In the genomic region with DNA sequence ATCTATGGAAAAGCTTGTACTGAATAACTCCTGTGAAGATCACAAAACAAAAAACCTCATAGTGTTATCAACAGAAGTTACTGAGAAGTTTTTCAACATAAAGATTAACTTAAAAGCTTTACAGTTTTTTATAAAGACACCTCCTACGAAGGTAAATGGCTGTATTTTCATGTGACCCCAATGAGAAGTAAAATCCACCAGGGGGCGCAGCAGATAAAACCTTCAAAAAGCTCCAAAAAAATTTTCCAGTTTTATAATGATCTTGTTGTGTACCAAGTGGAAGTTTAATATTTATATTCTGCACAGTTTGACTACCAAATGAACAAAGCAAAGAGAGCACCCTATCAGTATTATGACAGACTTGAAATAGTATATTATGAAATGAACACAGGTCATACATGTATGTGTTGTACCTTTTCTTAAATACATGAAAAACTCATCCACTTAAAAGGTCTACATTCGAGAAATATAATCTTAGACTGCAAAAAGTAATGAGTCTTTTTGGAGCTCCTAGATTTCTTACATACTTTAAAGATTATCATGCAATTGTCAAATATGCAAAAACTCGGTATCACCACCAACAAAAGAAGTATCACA, we compare ENCODE assay signal across 8 cellular contexts. TPM values are rescaled to one million over a fixed set of nuclear protein-coding genes. Genes with fewer than 3 reads are reported as not detected.
A peak's percentile ranks its signal among the peaks of the same experiment; 100 is the strongest.
DNase-seq lines count a peak whose midpoint lies in the region; ATAC-seq, FAIRE-seq and TF ChIP-seq lines count a peak whose summit lies in the region.

No MANE protein-coding gene starts in this region.

- 84% methylated on average over 4 of the region's 4 CpGs for WGBS in HepG2 (ENCODE audit: low lambda C conversion rate)

- H3K36me3 ChIP-seq in OCI-LY1 (ENCODE audit: insufficient read depth, low read length) (peaks cover 6% of the 10 kb centered on the region; the same call in 1 of the 2 replicates), brain microvascular endothelial cell (replicated peaks) (no peaks in the 10 kb centered on the region), HepG2 (replicated peaks in 1 of 2; ENCODE audit: control insufficient read depth in 1 of 2, insufficient read depth in 2 of 2, low read length in 2 of 2) (no peaks in the 10 kb centered on the region), upper lobe of right lung (no peaks in the 10 kb centered on the region)

- no peak overlapping the region for H3K4me3 ChIP-seq in OCI-LY1 (ENCODE audit: low read depth, low read length, poor library complexity, severe bottlenecking)
- no peak overlapping the region for H3K4me3 ChIP-seq in brain microvascular endothelial cell (ENCODE audit: low read depth, low read length)
- H3K4me3 ChIP-seq in HepG2 (replicated peaks in 1 of 3; ENCODE audit: insufficient read depth in 1 of 3, low read depth in 2 of 3, low read length in 3 of 3) = no peak overlapping the region
- H3K4me3 ChIP-seq in upper lobe of right lung = no peak overlapping the region

- no peak for TF ChIP-seq EP300 in HepG2 (IDR thresholded peaks at IDR 0.05; ENCODE audit: low read depth in 2 of 2, low read length in 2 of 2)
- no peak for TF ChIP-seq EP300 in HepG2 (CRISPR knock-in tag; IDR thresholded peaks at IDR 0.05; ENCODE audit: borderline replicate concordance)

- POLR2A ChIA-PET in HepG2 (lab: Yijun Ruan, JAX) = interaction anchor here (1.4 kb wide), 1 partner anchor 56 kb away, joined by 3 read pairs; a partner anchor contains a TSS

- ATAC-seq in HepG2 = no peak
- peak; percentile 47 for ATAC-seq in upper lobe of right lung
- no peak for ATAC-seq in HG03457 (IDR thresholded peaks at IDR 0.05; ENCODE audit: unreplicated experiment)

- H3K9ac ChIP-seq in OCI-LY1 (ENCODE audit: low read length) (no peak overlapping the region), HepG2 (ENCODE audit: insufficient read depth, low read depth, low read length) (no peak overlapping the region)

- H3K4me1 ChIP-seq in OCI-LY1 (ENCODE audit: insufficient read depth, low read length, severe bottlenecking) (peaks cover 36% of the 10 kb centered on the region), HepG2 (ENCODE audit: insufficient read depth, low read length) (peaks cover 24% of the 10 kb centered on the region), upper lobe of right lung (peaks cover 36% of the 10 kb centered on the region)

- H3F3A ChIP-seq in OCI-LY1 (ENCODE audit: insufficient read depth, low read length) = peaks cover 9% of the 10 kb centered on the region; the same call in 1 of the 2 replicates

- TF ChIP-seq POLR2A in HepG2 (IDR thresholded peaks at IDR 0.05; ENCODE audit: insufficient read depth in 1 of 2, low read depth in 2 of 2, low read length in 2 of 2) = no peak

- DNase-seq in activated T-cell treated with anti-CD3 and anti-CD28 coated beads for 1 hour (ENCODE audit: low read depth) = peak; percentile 32
- DNase-seq in activated T-cell treated with anti-CD3 and anti-CD28 coated beads, Interleukin-2, amount 50 U/mL, for 48 hours = no peak
- DNase-seq in brain microvascular endothelial cell = peak; percentile 33
- peak; percentile 16 for DNase-seq in HepG2 (ENCODE audit: low spot score)
- DNase-seq in upper lobe of right lung = no peak
- no peak for DNase-seq in inferior parietal cortex (ENCODE audit: extremely low spot score)

- BruUV-seq in HepG2 (replicated peaks; lab: Mats Ljungman, UMichigan) = no TSS peak

- no peak overlapping the region for H2AFZ ChIP-seq in OCI-LY1 (ENCODE audit: low read length)
- H2AFZ ChIP-seq in HepG2 (ENCODE audit: low read length) = no peak overlapping the region

- peak; percentile 77 for TF ChIP-seq CTCF in OCI-LY1 (IDR thresholded peaks at IDR 0.05; ENCODE audit: low read length)
- TF ChIP-seq CTCF in brain microvascular endothelial cell (IDR thresholded peaks at IDR 0.05; ENCODE audit: low read depth, low read length, missing control alignments) = no peak
- no peak for TF ChIP-seq CTCF in HepG2 (CRISPR knock-in tag; IDR thresholded peaks at IDR 0.05)
- TF ChIP-seq CTCF in upper lobe of right lung (IDR thresholded peaks at IDR 0.05) = peak; percentile 80

- H3K4me2 ChIP-seq in OCI-LY1 (ENCODE audit: low read length) (no peak overlapping the region), HepG2 (ENCODE audit: low read depth, low read length) (no peak overlapping the region)

- H4K20me1 ChIP-seq in OCI-LY1 (ENCODE audit: insufficient read depth, low read length) (0 out of 2 replicates have a peak, but pooled peaks cover 4% of the 10 kb centered on the region), HepG2 (ENCODE audit: insufficient read depth, low read length) (peaks cover 22% of the 10 kb centered on the region)

- H3K79me2 ChIP-seq in OCI-LY1 (ENCODE audit: insufficient read depth, low read length) (peaks cover 90% of the 10 kb centered on the region), HepG2 (ENCODE audit: insufficient read depth, low read length) (peaks cover 77% of the 10 kb centered on the region)

- in situ Hi-C loops in brain microvascular endothelial cell (cut with HindIII; ENCODE audit: low pct_ligation_motif_present, low sequenced_read_pairs) (no loop called here), HepG2 (cut with HindIII; ENCODE audit: extremely low pct_ligation_motif_present, low pct_unique_long_range_greater_than_20kb) (no loop called here)

- intact Hi-C loops in HepG2 (cut with micrococcal nuclease; ENCODE audit: unreplicated experiment) (loop anchor here (2.0 to 10.0 kb wide), 3 partner anchors 39 to 89 kb away; a partner anchor contains a TSS), upper lobe of right lung (cut with DNase I) (no loop called here)

- TF ChIP-seq RAD21 in HepG2 (CRISPR knock-in tag; IDR thresholded peaks at IDR 0.05) = no peak

- FAIRE-seq in HepG2 (lab: Jason Lieb, UNC) = no peak

- CTCF ChIA-PET in HepG2 (lab: Yijun Ruan, JAX; ENCODE audit: low intra/inter-chr PET ratio, low total read pairs) = interaction anchor here (1.3 to 1.5 kb wide), 3 partner anchors 29 to 87 kb away, joined by 6 to 9 read pairs (median 6); no protein-coding TSS in a partner anchor

- H3K27me3 ChIP-seq in OCI-LY1 (ENCODE audit: insufficient read depth, low read length) = no peaks in the 10 kb centered on the region
- H3K27me3 ChIP-seq in brain microvascular endothelial cell (replicated peaks) = no peaks in the 10 kb centered on the region
- no peaks in the 10 kb centered on the region for H3K27me3 ChIP-seq in HepG2 (ENCODE audit: control insufficient read depth in 1 of 2, insufficient read depth in 2 of 2, low read length in 2 of 2)
- H3K27me3 ChIP-seq in upper lobe of right lung = no peaks in the 10 kb centered on the region

- H3K9me3 ChIP-seq in OCI-LY1 (ENCODE audit: low read length) (no peaks in the 10 kb centered on the region), HepG2 (ENCODE audit: low read length) (no peaks in the 10 kb centered on the region), upper lobe of right lung (no peaks in the 10 kb centered on the region)

- H3K27ac ChIP-seq in OCI-LY1 (ENCODE audit: low read depth, low read length, poor library complexity, severe bottlenecking) (peak overlapping the region; percentile 0), brain microvascular endothelial cell (no peak overlapping the region), HepG2 (ENCODE audit: extremely low read length, insufficient read depth, low read length) (no peak overlapping the region), upper lobe of right lung (no peak overlapping the region)

- no peaks in the 10 kb centered on the region for H3K9me2 ChIP-seq in OCI-LY1 (ENCODE audit: low read depth, low read length)

RNA-seq across cellular contexts. Expression of a gene that starts 38.5 kb away (rescaled TPM):
- 48.5 and 68.2 TPM in 2 replicates for total RNA-seq in HepG2 (2016; rRNA removed; fragmentation: Illumina TruSeq; extraction: Trizol)
- total RNA-seq in HepG2 (2016; cell fraction: cytosol; rRNA removed; fragmentation: Illumina TruSeq; extraction: Trizol; ENCODE audit: low read depth) = 13.1 and 15.0 TPM in 2 replicates
- total RNA-seq in HepG2 (2016; cell fraction: insoluble cytoplasmic fraction; rRNA removed; fragmentation: Illumina TruSeq; extraction: Trizol) = 49.6 and 72.8 TPM in 2 replicates
- 25.8 and 28.2 TPM in 2 replicates for total RNA-seq in HepG2 (2016; cell fraction: membrane; rRNA removed; fragmentation: Illumina TruSeq; extraction: Trizol)
- total RNA-seq in HepG2 (2016; cell fraction: nucleus; rRNA removed; fragmentation: Illumina TruSeq; extraction: Trizol) = 18.3 and 19.6 TPM in 2 replicates
- polyA plus RNA-seq in HepG2 (2011; rRNA removed) = 11.6 and 12.8 TPM in 2 replicates
- 9.2 and 12.2 TPM in 2 replicates for polyA plus RNA-seq in HepG2 (2011; cell fraction: cytosol; rRNA removed)
- 3.6 and 4.4 TPM in 2 replicates for polyA plus RNA-seq in HepG2 (2011; cell fraction: nucleus; rRNA removed)
- 19.2 and 21.4 TPM in 2 replicates for polyA plus RNA-seq in HepG2 (2012)
- polyA plus RNA-seq in HepG2 (2016; cell fraction: cytosol; fragmentation: Illumina TruSeq; extraction: Trizol; ENCODE audit: low read depth) = 13.2 and 13.3 TPM in 2 replicates
- 64.7 and 73.1 TPM in 2 replicates for polyA plus RNA-seq in HepG2 (2016; cell fraction: insoluble cytoplasmic fraction; fragmentation: Illumina TruSeq; extraction: Trizol; ENCODE audit: low read depth)
- 18.4 and 19.1 TPM in 2 replicates for polyA plus RNA-seq in HepG2 (2016; cell fraction: membrane; fragmentation: Illumina TruSeq; extraction: Trizol; ENCODE audit: low read depth)
- 29.7 and 31.3 TPM in 2 replicates for polyA plus RNA-seq in HepG2 (2016; cell fraction: nucleus; fragmentation: Illumina TruSeq; extraction: Trizol; ENCODE audit: insufficient read depth, low read depth)
- 4.5 and 9.7 TPM in 2 replicates for polyA minus RNA-seq in HepG2 (2011; rRNA and poly(A)+ RNA removed; ENCODE audit: low replicate concordance)
- 6.2 and 8.3 TPM in 2 replicates for polyA minus RNA-seq in HepG2 (2011; cell fraction: cytosol; rRNA and poly(A)+ RNA removed)
- polyA minus RNA-seq in HepG2 (2011; cell fraction: nucleus; rRNA and poly(A)+ RNA removed) = 5.5 and 6.7 TPM in 2 replicates
- 12.0 TPM for total RNA-seq in upper lobe of right lung

RNA-seq across cellular contexts. Expression of a gene that starts 56.1 kb away (rescaled TPM):
- 25.7 and 42.3 TPM in 2 replicates for total RNA-seq in HepG2 (2016; rRNA removed; fragmentation: Illumina TruSeq; extraction: Trizol)
- total RNA-seq in HepG2 (2016; cell fraction: cytosol; rRNA removed; fragmentation: Illumina TruSeq; extraction: Trizol; ENCODE audit: low read depth) = 8.3 and 8.5 TPM in 2 replicates
- total RNA-seq in HepG2 (2016; cell fraction: insoluble cytoplasmic fraction; rRNA removed; fragmentation: Illumina TruSeq; extraction: Trizol) = 27.2 and 43.7 TPM in 2 replicates
- 28.3 and 35.0 TPM in 2 replicates for total RNA-seq in HepG2 (2016; cell fraction: membrane; rRNA removed; fragmentation: Illumina TruSeq; extraction: Trizol)
- total RNA-seq in HepG2 (2016; cell fraction: nucleus; rRNA removed; fragmentation: Illumina TruSeq; extraction: Trizol) = 26.7 and 28.8 TPM in 2 replicates
- polyA plus RNA-seq in HepG2 (2011; rRNA removed) = 10.5 and 11.6 TPM in 2 replicates
- polyA plus RNA-seq in HepG2 (2011; cell fraction: cytosol; rRNA removed) = 4.7 and 9.2 TPM in 2 replicates
- polyA plus RNA-seq in HepG2 (2011; cell fraction: nucleus; rRNA removed) = 4.5 and 5.9 TPM in 2 replicates
- polyA plus RNA-seq in HepG2 (2012) = 45.6 and 57.9 TPM in 2 replicates
- polyA plus RNA-seq in HepG2 (2016; cell fraction: cytosol; fragmentation: Illumina TruSeq; extraction: Trizol; ENCODE audit: low read depth) = 4.1 and 4.4 TPM in 2 replicates
- 62.1 and 62.9 TPM in 2 replicates for polyA plus RNA-seq in HepG2 (2016; cell fraction: insoluble cytoplasmic fraction; fragmentation: Illumina TruSeq; extraction: Trizol; ENCODE audit: low read depth)
- polyA plus RNA-seq in HepG2 (2016; cell fraction: membrane; fragmentation: Illumina TruSeq; extraction: Trizol; ENCODE audit: low read depth) = 17.2 and 17.6 TPM in 2 replicates
- polyA plus RNA-seq in HepG2 (2016; cell fraction: nucleus; fragmentation: Illumina TruSeq; extraction: Trizol; ENCODE audit: insufficient read depth, low read depth) = 41.0 and 41.7 TPM in 2 replicates
- polyA minus RNA-seq in HepG2 (2011; rRNA and poly(A)+ RNA removed; ENCODE audit: low replicate concordance) = 6.3 and 10.2 TPM in 2 replicates
- polyA minus RNA-seq in HepG2 (2011; cell fraction: cytosol; rRNA and poly(A)+ RNA removed) = 29.7 and 31.3 TPM in 2 replicates
- polyA minus RNA-seq in HepG2 (2011; cell fraction: nucleus; rRNA and poly(A)+ RNA removed) = 20.0 and 21.9 TPM in 2 replicates
- total RNA-seq in upper lobe of right lung = 59.2 TPM

Comparison
In these comparisons a context has a peak if more than half of its experiments do, and no peak if none do; other contexts are left out.
1. DNase-seq: peak in activated T-cell treated with anti-CD3 and anti-CD28 coated beads for 1 hour (single experiment), brain microvascular endothelial cell (single experiment) and HepG2 (single experiment); none in activated T-cell treated with anti-CD3 and anti-CD28 coated beads, Interleukin-2, amount 50 U/mL, for 48 hours (0 of 2), upper lobe of right lung (single experiment) and inferior parietal cortex (single experiment).
2. CTCF ChIP-seq: peak in OCI-LY1 (single experiment) and upper lobe of right lung (single experiment); none in brain microvascular endothelial cell (single experiment) and HepG2 (single experiment).